ENCODE assay signal across 9 cellular contexts in the genomic region with DNA sequence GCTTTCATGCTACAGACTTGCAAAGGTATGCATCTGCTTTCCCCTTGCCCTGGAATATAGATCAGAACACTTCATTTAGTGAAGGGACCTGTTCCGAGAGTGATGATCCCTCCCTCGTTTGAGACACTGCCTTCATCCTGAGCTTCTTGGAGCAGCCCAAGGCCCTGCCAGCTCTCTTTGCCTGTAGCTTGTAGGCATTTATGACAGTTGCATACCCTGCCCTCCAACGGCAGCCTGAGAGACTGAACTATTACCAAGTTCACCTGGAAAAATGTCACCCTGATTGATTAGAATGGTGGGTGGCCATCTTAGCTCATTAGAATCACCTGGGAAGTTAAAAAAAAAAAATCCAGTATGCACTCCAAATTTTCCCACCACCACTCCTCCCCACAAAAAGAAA. TPM values are rescaled to one million over a fixed set of nuclear protein-coding genes. Genes with fewer than 3 reads are reported as not detected.
DNase-seq lines count a peak whose midpoint lies in the region; ATAC-seq and TF ChIP-seq lines count a peak whose summit lies in the region.
"Had no signal": no experiment of that assay in that cellular context is flagged by ENCODE, and none has a peak within 500 bp of the region (broad histone marks: within the 10 kb centered on the region; RNA-seq: fewer than 3 reads in every experiment).

No MANE protein-coding gene starts in this region.

- no peak overlapping the region for H3K4me3 ChIP-seq in breast epithelium
- H3K4me3 ChIP-seq in mucosa of rectum (ENCODE audit: low read length in 2 of 2), result peak overlapping the region in 1 of 2 donors; percentile 87
- H3K4me3 ChIP-seq in transverse colon, result no peak overlapping the region

- peak overlapping the region; percentile 2 to 27 for H3K9ac ChIP-seq in mucosa of rectum (ENCODE audit: low read depth in 1 of 2, low read length in 2 of 2)

- DNase-seq in activated naive CD8-positive, alpha-beta T cell treated with anti-CD3 and anti-CD28 coated beads, Interleukin-2, amount 50 U/mL, for 24 hours, result no peak
- DNase-seq in breast epithelium (ENCODE audit: low spot score in 2 of 2) (no peak), transverse colon (peak; percentile 18), NCI-H146 treated with DMSO at 0.1 percent for 48 hours (lab: John Stamatoyannopoulos, UW; ENCODE audit: unreplicated experiment) (no peak), DMS153 (lab: John Stamatoyannopoulos, UW) (no peak)
- DNase-seq: AML-193 had no signal

- intact Hi-C loops in breast epithelium (cut with DNase I; ENCODE audit: low total_unique reads) (loop anchor here (5.0 kb wide), 1 partner anchor 466 kb away; no protein-coding TSS in a partner anchor), transverse colon (cut with DNase I; ENCODE audit: low total_unique reads) (loop anchor here (10.0 kb wide), 2 partner anchors 52 to 118 kb away; a partner anchor contains a TSS)

- H3K4me1 Mint-ChIP-seq in activated naive CD8-positive, alpha-beta T cell (ENCODE audit: low read depth), result peaks cover 14% of the 10 kb centered on the region
- H3K4me1 Mint-ChIP-seq in activated naive CD8-positive, alpha-beta T cell treated with anti-CD3 and anti-CD28 coated beads, Interleukin-2, amount 50 U/mL, for 24 hours, result peaks cover 11% of the 10 kb centered on the region

- no peak for TF ChIP-seq POLR2A in breast epithelium (IDR thresholded peaks at IDR 0.05)
- no peak for TF ChIP-seq POLR2A in transverse colon (IDR thresholded peaks at IDR 0.05)

- H3K4me1 ChIP-seq in breast epithelium (no peaks in the 10 kb centered on the region), mucosa of rectum (ENCODE audit: control insufficient read depth in 2 of 2, insufficient read depth in 2 of 2, low read length in 2 of 2) (peaks cover 12 to 14% of the 10 kb centered on the region in 2 donors), transverse colon (peaks cover 17 to 23% (median 19%) of the 10 kb centered on the region in 4 donors)

- H3K36me3 Mint-ChIP-seq in activated naive CD8-positive, alpha-beta T cell, result no peaks in the 10 kb centered on the region
- H3K36me3 Mint-ChIP-seq in activated naive CD8-positive, alpha-beta T cell treated with anti-CD3 and anti-CD28 coated beads, Interleukin-2, amount 50 U/mL, for 24 hours (ENCODE audit: low read depth), result no peaks in the 10 kb centered on the region

- H3K27ac Mint-ChIP-seq in activated naive CD8-positive, alpha-beta T cell, result no peak overlapping the region
- H3K27ac Mint-ChIP-seq in activated naive CD8-positive, alpha-beta T cell treated with anti-CD3 and anti-CD28 coated beads, Interleukin-2, amount 50 U/mL, for 24 hours, result no peak overlapping the region

- H3K4me3 Mint-ChIP-seq in activated naive CD8-positive, alpha-beta T cell, result peak overlapping the region; percentile 65
- no peak overlapping the region for H3K4me3 Mint-ChIP-seq in activated naive CD8-positive, alpha-beta T cell treated with anti-CD3 and anti-CD28 coated beads, Interleukin-2, amount 50 U/mL, for 24 hours

- H3K9me3 ChIP-seq in breast epithelium (no peaks in the 10 kb centered on the region), mucosa of rectum (ENCODE audit: control insufficient read depth in 2 of 2, low read length in 2 of 2) (no peaks in the 10 kb centered on the region), transverse colon (no peaks in the 10 kb centered on the region)

- in situ Hi-C loops in transverse colon (cut with MboI; ENCODE audit: low pct_ligation_motif_present in 1 of 4, low pct_unique_long_range_greater_than_20kb in 1 of 4, low sequenced_read_pairs in 3 of 4), result loop anchor here in 1 of 4 donors (10.0 kb wide), 1 partner anchor 52 kb away; a partner anchor contains a TSS

- H3K27me3 Mint-ChIP-seq in activated naive CD8-positive, alpha-beta T cell, result peaks cover 28% of the 10 kb centered on the region
- peaks cover 46% of the 10 kb centered on the region for H3K27me3 Mint-ChIP-seq in activated naive CD8-positive, alpha-beta T cell treated with anti-CD3 and anti-CD28 coated beads, Interleukin-2, amount 50 U/mL, for 24 hours

- no peaks in the 10 kb centered on the region for H3K9me3 Mint-ChIP-seq in activated naive CD8-positive, alpha-beta T cell (ENCODE audit: low read depth)
- no peaks in the 10 kb centered on the region for H3K9me3 Mint-ChIP-seq in activated naive CD8-positive, alpha-beta T cell treated with anti-CD3 and anti-CD28 coated beads, Interleukin-2, amount 50 U/mL, for 24 hours

- peak overlapping the region; percentile 70 to 83 for H3K27ac ChIP-seq in breast epithelium
- H3K27ac ChIP-seq in mucosa of rectum (ENCODE audit: low read depth in 2 of 2, low read length in 2 of 2), result peak overlapping the region; percentile 85 to 86
- H3K27ac ChIP-seq in transverse colon, result peak overlapping the region; percentile 78 to 91 (median 88)

- ATAC-seq in activated naive CD8-positive, alpha-beta T cell treated with anti-CD3 and anti-CD28 coated beads, Interleukin-2, amount 50 U/mL, for 24 hours, result no peak
- no peak for ATAC-seq in esophagus mucosa

- no peak for TF ChIP-seq EP300 in transverse colon (IDR thresholded peaks at IDR 0.05; ENCODE audit: low read depth)

- H3K36me3 ChIP-seq in breast epithelium (no peaks in the 10 kb centered on the region), mucosa of rectum (ENCODE audit: control insufficient read depth in 2 of 2, insufficient read depth in 2 of 2, low read length in 2 of 2) (no peaks in the 10 kb centered on the region), transverse colon (no peaks in the 10 kb centered on the region)

- H3K27me3 ChIP-seq in breast epithelium (no peaks in the 10 kb centered on the region), mucosa of rectum (ENCODE audit: control insufficient read depth in 2 of 2, insufficient read depth in 2 of 2, low read length in 2 of 2) (peaks cover 0 to 5% of the 10 kb centered on the region in 2 donors), transverse colon (no peaks in the 10 kb centered on the region)

- WGBS in transverse colon (ENCODE audit: low coverage in 1 of 2), 2 donors, result 48 to 60% methylated on average over 1 to 3 of the region's 3 CpGs

- no peak for TF ChIP-seq CTCF in breast epithelium (IDR thresholded peaks at IDR 0.05)
- no peak for TF ChIP-seq CTCF in transverse colon (IDR thresholded peaks at IDR 0.05)

RNA-seq across cellular contexts. Expression of a gene that starts 1.5 kb away (rescaled TPM):
- total RNA-seq in breast epithelium, result 10 to 100 TPM; 19.5 to 42.3 (median 34.8) TPM
- total RNA-seq in transverse colon, result 100 to 1,000 TPM in 2 of 4 donors, 10 to 100 TPM in 2; 84.2 to 290 (median 151) TPM
- total RNA-seq in esophagus mucosa, result 27.3 TPM

RNA-seq across cellular contexts. Expression of a gene that starts 54.9 kb away (rescaled TPM):
- total RNA-seq in breast epithelium (10 to 100 TPM; 18.7 to 22.2 (median 19.2) TPM), transverse colon (100 to 1,000 TPM in 2 of 4 donors, 10 to 100 TPM in 2; 46.4 to 211 (median 93.4) TPM), esophagus mucosa (28.8 TPM)
